ENCODE assay signal across 8 cellular contexts in the genomic region with DNA sequence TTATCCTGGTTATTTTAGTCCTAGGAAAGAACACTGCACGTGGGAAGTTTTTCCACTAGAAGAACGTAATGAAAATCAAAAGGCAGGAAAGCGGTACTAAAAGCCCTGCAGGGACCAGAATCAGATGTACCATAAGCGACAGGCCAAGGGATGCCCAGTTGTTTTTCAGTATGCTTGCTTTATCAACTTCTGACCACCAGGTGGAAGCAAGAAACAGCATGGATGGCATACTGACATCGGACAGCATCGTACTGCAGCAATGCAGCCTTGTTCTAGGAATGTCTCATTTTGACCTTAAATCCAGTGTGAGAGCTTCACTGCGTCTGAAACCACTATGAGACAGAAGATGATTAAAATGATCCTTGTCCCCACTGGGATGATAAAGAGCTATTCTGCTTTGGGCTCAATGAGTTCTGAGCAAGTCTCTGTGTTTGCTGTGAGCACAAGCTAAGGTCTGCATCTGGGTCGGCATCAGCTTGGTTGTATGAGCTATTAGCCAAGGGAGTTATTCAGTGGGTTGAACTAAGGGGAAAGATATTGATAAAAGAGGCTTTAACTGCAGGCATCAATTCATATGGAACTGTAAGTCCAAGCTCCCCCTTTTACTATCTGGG.
DNase-seq lines count a peak whose midpoint lies in the region; ATAC-seq and TF ChIP-seq lines count a peak whose summit lies in the region.

No MANE protein-coding gene starts in this region.

- DNase-seq in C1 segment of cervical spinal cord (lab: John Stamatoyannopoulos, UW): peak in 11 of 14 donors; percentile 11 to 84 (median 43)
- peak; percentile 25 for DNase-seq in NCI-H774 (lab: John Stamatoyannopoulos, UW)
- DNase-seq in activated CD8-positive, alpha-beta memory T cell treated with anti-CD3 and anti-CD28 coated beads, Interleukin-2, amount 50 U/mL, for 4 hours: peak; percentile 20
- DNase-seq in fibroblast of pulmonary artery (ENCODE audit: low read depth): peak; percentile 84

- no peaks in the 10 kb centered on the region for H3K36me3 Mint-ChIP-seq in nephron (ENCODE audit: low read depth)

- no peak overlapping the region for H3K4me3 ChIP-seq in fibroblast of pulmonary artery (replicated peaks; ENCODE audit: low read depth, low read length)

- no peaks in the 10 kb centered on the region for H3K27me3 Mint-ChIP-seq in nephron (ENCODE audit: low read depth)

- TF ChIP-seq CTCF in fibroblast of pulmonary artery (IDR thresholded peaks at IDR 0.05; ENCODE audit: low read length, missing control alignments) (peak; percentile 88), nephron (IDR thresholded peaks at IDR 0.05; ENCODE audit: unreplicated experiment in 3 of 3) (peak; percentile 81 to 90 (median 85))

- no peaks in the 10 kb centered on the region for H3K9me3 Mint-ChIP-seq in nephron

- peaks cover 36% of the 10 kb centered on the region for H3K4me1 Mint-ChIP-seq in nephron

- peak; percentile 71 for ATAC-seq in GM18858 (IDR thresholded peaks at IDR 0.05; ENCODE audit: unreplicated experiment)
- ATAC-seq in HG03460 (IDR thresholded peaks at IDR 0.05; ENCODE audit: unreplicated experiment): peak; percentile 85
- ATAC-seq in GM18520 (IDR thresholded peaks at IDR 0.05; ENCODE audit: unreplicated experiment): no peak

- no peak overlapping the region for H3K4me3 Mint-ChIP-seq in nephron

- peak overlapping the region; percentile 59 to 97 (median 86) for H3K27ac Mint-ChIP-seq in nephron

Comparison
In these comparisons a context has a peak if more than half of its experiments do, and no peak if none do; other contexts are left out.
1. DNase-seq: peak in every context shown above with its lines; median percentile 84 in fibroblast of pulmonary artery; 43 in C1 segment of cervical spinal cord; 25 in NCI-H774; 20 in activated CD8-positive, alpha-beta memory T cell treated with anti-CD3 and anti-CD28 coated beads, Interleukin-2, amount 50 U/mL, for 4 hours.